Comparison of ENCODE assay signal across 9 cellular contexts in the genomic region with DNA sequence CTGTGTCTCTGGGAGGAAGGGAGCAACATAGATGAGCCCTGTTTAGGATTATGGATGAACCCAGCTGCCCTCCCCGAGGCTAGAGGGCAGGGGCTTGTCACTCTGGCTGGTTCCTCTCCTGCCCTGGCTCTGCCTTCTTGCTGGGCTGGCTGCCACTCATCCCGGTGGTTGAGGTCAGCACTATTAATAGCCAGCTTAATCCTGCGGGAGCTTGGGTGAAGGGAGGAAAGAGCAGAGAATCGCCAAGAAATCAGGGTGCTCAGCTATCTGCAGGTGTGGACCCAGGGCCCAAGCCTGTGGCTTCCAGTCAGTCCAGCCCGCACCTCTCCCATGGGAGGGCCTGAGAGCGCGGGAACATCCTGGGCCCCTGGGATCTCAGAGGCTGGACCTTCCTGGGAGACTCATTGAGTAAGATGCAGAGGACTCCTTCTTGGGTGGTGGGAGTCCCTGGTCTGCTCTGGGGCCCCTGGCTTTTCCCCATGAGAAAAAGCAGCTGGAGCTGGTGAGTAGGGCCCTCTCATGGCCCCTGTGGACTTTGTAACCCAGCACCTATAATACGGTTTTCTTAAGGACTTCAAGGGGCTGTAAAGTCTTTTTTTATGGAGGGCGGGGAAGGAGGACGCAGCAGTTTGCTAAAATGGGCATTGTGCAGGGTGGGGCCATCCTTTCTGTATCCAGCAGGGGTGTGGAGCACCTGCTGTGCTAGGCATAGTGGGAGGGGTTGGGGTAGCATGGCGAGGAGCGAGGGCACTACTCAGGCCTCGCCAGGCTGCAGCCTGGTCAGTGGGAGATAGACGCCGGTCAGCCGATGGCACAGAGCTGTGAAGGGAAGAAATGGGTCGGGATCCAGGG. TPM values are rescaled to one million over a fixed set of nuclear protein-coding genes. Genes with fewer than 3 reads are reported as not detected.
A peak's percentile ranks its signal among the peaks of the same experiment; 100 is the strongest.
DNase-seq lines count a peak whose midpoint lies in the region; ATAC-seq and TF ChIP-seq lines count a peak whose summit lies in the region.
"Had no signal": no experiment of that assay in that cellular context is flagged by ENCODE, and none has a peak within 500 bp of the region (broad histone marks: within the 10 kb centered on the region; RNA-seq: fewer than 3 reads in every experiment).

No MANE protein-coding gene starts in this region.

- H3K9me3 ChIP-seq in mesodermal cell (ENCODE audit: control insufficient read depth, low read length) (no peaks in the 10 kb centered on the region), uterus (no peaks in the 10 kb centered on the region)

- peak; percentile 9 for DNase-seq in NCI-H510A (lab: John Stamatoyannopoulos, UW)
- DNase-seq in NCI-H510A treated with DMSO at 0.1 percent for 48 hours (lab: John Stamatoyannopoulos, UW), result no peak
- DNase-seq in dedifferentiated amniotic fluid mesenchymal stem cell (ENCODE audit: extremely low spot score), result peak; percentile 14
- DNase-seq in uterus, result peak; percentile 63 to 69
- no peak for DNase-seq in OCI-M2 (lab: John Stamatoyannopoulos, UW; ENCODE audit: unreplicated experiment)
- DNase-seq in effector CD8-positive, alpha-beta T cell (lab: John Stamatoyannopoulos, UW), result no peak
- DNase-seq: activated B cell treated with CpG ODN at 0.5 μM for 24 hours had no signal

- no peak for TF ChIP-seq POLR2A in uterus (IDR thresholded peaks at IDR 0.05)

- H3K4me1 ChIP-seq in mesodermal cell (ENCODE audit: control insufficient read depth, insufficient read depth, low read length, poor library complexity, severe bottlenecking) (peaks cover 6% of the 10 kb centered on the region), uterus (peaks cover 0 to 12% of the 10 kb centered on the region in 2 donors)

- no peaks in the 10 kb centered on the region for H3K36me3 ChIP-seq in mesodermal cell (ENCODE audit: control insufficient read depth, insufficient read depth, low read length)
- no peaks in the 10 kb centered on the region for H3K36me3 ChIP-seq in uterus

- H3K27me3 ChIP-seq in uterus, result no peaks in the 10 kb centered on the region

- no peak for ATAC-seq in HG02759 (IDR thresholded peaks at IDR 0.05; ENCODE audit: unreplicated experiment)

- intact Hi-C loops in uterus (cut with DNase I; ENCODE audit: low total_unique reads), result no loop called here

- 91% methylated on average over 12 to 17 of the region's 17 CpGs for WGBS in mesodermal cell (ENCODE audit: insufficient coverage in 2 of 2), 2 experiments

- TF ChIP-seq CTCF in uterus (IDR thresholded peaks at IDR 0.05), result no peak

- peak overlapping the region; percentile 41 for H3K27ac ChIP-seq in mesodermal cell (ENCODE audit: low read depth, low read length, severe bottlenecking)
- peak overlapping the region; percentile 73 to 77 for H3K27ac ChIP-seq in uterus

- no peak overlapping the region for H3K4me3 ChIP-seq in mesodermal cell (ENCODE audit: extremely low read depth, insufficient read depth, low read length, poor library complexity, severe bottlenecking)
- no peak overlapping the region for H3K4me3 ChIP-seq in uterus

RNA-seq across cellular contexts. Expression of a gene that starts 27.4 kb away (rescaled TPM):
- polyA plus RNA-seq in mesodermal cell (2013, experiment 1 of 2), result 10.5 TPM
- polyA plus RNA-seq in mesodermal cell (2013, experiment 2 of 2), result 8.6 TPM
- 10 to 100 TPM in 2 of 4 donors, 1 to 10 TPM in 2; 1.5 to 21.1 (median 11.2) TPM for total RNA-seq in uterus

RNA-seq across cellular contexts. Expression of a gene that starts 27.9 kb away (rescaled TPM):
- 8.7 TPM for polyA plus RNA-seq in mesodermal cell (2013, experiment 1 of 2)
- 8.5 TPM for polyA plus RNA-seq in mesodermal cell (2013, experiment 2 of 2)
- total RNA-seq in uterus, result 1 to 10 TPM in 3 of 4 donors, under 1 TPM in 1; 0.77 to 8.2 (median 4.7) TPM

RNA-seq across cellular contexts. Expression of a gene that starts 48.8 kb away (rescaled TPM):
- polyA plus RNA-seq in mesodermal cell (2013, experiment 1 of 2), result 25.1 TPM
- 23.6 TPM for polyA plus RNA-seq in mesodermal cell (2013, experiment 2 of 2)
- 10 to 100 TPM; 13.8 to 51.2 (median 20.9) TPM for total RNA-seq in uterus

RNA-seq across cellular contexts. Expression of a gene that starts 55.2 kb away (rescaled TPM):
- 2.4 TPM for polyA plus RNA-seq in mesodermal cell (2013, experiment 1 of 2)
- 1.4 TPM for polyA plus RNA-seq in mesodermal cell (2013, experiment 2 of 2)
- 10 to 100 TPM in 2 of 4 donors, 1 to 10 TPM in 2; 4.4 to 23.2 (median 8.6) TPM for total RNA-seq in uterus

Comparison
In these comparisons a context has a peak if more than half of its experiments do, and no peak if none do; other contexts are left out.
1. DNase-seq: peak in NCI-H510A (single experiment), dedifferentiated amniotic fluid mesenchymal stem cell (single experiment) and uterus (2 of 2); none in NCI-H510A treated with DMSO at 0.1 percent for 48 hours (single experiment), OCI-M2 (single experiment) and effector CD8-positive, alpha-beta T cell (single experiment).